Comparison of ENCODE assay signal across 15 cellular contexts in the genomic region with DNA sequence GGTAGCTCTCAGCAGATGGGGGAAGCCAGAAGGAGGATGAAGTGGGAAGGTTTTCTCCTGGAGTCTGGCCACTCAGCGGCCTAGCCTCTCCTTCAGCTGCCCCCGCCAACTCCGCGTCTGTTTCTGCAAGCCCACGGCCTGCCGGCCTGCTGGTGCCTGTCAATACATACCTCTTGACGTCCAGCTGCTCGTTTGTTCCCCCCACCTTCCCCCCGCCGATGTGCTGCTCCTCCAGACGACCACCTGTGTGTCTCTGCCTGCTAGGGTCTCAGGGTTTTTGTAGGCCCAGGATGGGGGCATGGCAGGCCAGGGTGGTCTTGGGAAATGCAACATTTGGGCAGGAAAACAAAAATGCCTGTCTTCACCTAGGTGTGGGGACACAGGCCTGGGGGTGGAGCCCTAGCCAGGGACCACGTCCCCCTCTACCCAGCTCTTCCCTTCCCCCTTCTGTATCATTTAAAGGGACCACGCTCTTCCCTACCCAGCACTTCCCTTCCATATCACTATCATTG.
A peak's percentile ranks its signal among the peaks of the same experiment; 100 is the strongest.
DNase-seq lines count a peak whose midpoint lies in the region; ATAC-seq and TF ChIP-seq lines count a peak whose summit lies in the region.
"Had no signal": no experiment of that assay in that cellular context is flagged by ENCODE, and none has a peak within 500 bp of the region (broad histone marks: within the 10 kb centered on the region; RNA-seq: fewer than 3 reads in every experiment).

No MANE protein-coding gene starts in this region.

- no peaks in the 10 kb centered on the region for H3K36me3 Mint-ChIP-seq in dendritic cell treated with granulocyte-macrophage colony-stimulating factor and Interleukin-4, amounts not matched to agents 40 ng/mL and 50 ng/mL, for 4 days (ENCODE audit: low read depth)
- H3K36me3 Mint-ChIP-seq in activated CD4-positive, alpha-beta T cell treated with anti-CD3 and anti-CD28 coated beads for 36 hours (ENCODE audit: low read depth): no peaks in the 10 kb centered on the region
- H3K36me3 Mint-ChIP-seq: CD8-positive, alpha-beta memory T cell had no signal

- peak overlapping the region; percentile 71 for H3K27ac Mint-ChIP-seq in dendritic cell treated with granulocyte-macrophage colony-stimulating factor and Interleukin-4, amounts not matched to agents 40 ng/mL and 50 ng/mL, for 4 days
- no peak overlapping the region for H3K27ac Mint-ChIP-seq in activated CD4-positive, alpha-beta T cell treated with anti-CD3 and anti-CD28 coated beads for 36 hours
- H3K27ac Mint-ChIP-seq: CD8-positive, alpha-beta memory T cell had no signal

- CTCF ChIA-PET in activated CD4-positive, alpha-beta T cell treated with anti-CD3 and anti-CD28 coated beads for 36 hours (lab: Charles Lee): interaction anchor here (0.7 kb wide), 1 partner anchor 250 kb away, joined by 3 read pairs; no protein-coding TSS in a partner anchor

- no peaks in the 10 kb centered on the region for H3K27me3 ChIP-seq in liver (ENCODE audit: control insufficient read depth in 4 of 4, insufficient read depth in 4 of 4, low read length in 3 of 4)

- H3K9ac ChIP-seq in liver (ENCODE audit: low read depth in 1 of 2, low read length in 2 of 2): peak overlapping the region; percentile 42 to 44

- DNase-seq in NCI-H524 (lab: John Stamatoyannopoulos, UW): peak; percentile 87 to 97
- DNase-seq in NCI-H446 treated with DMSO at 0.1 percent for 48 hours (lab: John Stamatoyannopoulos, UW): no peak
- no peak for DNase-seq in activated CD4-positive, alpha-beta T cell treated with anti-CD3 and anti-CD28 coated beads for 36 hours
- DNase-seq: CD8-positive, alpha-beta memory T cell; DMS53; EL; HFFc6; NCI-H1105 treated with DMSO at 0.1 percent for 48 hours; NCI-H1694; NCI-H510A; RPMI8226 had no signal

- TF ChIP-seq RAD21 in liver (IDR thresholded peaks at IDR 0.05): no peak

- no peaks in the 10 kb centered on the region for H3K27me3 Mint-ChIP-seq in dendritic cell treated with granulocyte-macrophage colony-stimulating factor and Interleukin-4, amounts not matched to agents 40 ng/mL and 50 ng/mL, for 4 days
- H3K27me3 Mint-ChIP-seq in activated CD4-positive, alpha-beta T cell treated with anti-CD3 and anti-CD28 coated beads for 36 hours: peaks cover 7% of the 10 kb centered on the region
- H3K27me3 Mint-ChIP-seq: CD8-positive, alpha-beta memory T cell had no signal

- no peak for ATAC-seq in HG02759 (IDR thresholded peaks at IDR 0.05; ENCODE audit: unreplicated experiment)
- ATAC-seq in activated CD4-positive, alpha-beta T cell treated with anti-CD3 and anti-CD28 coated beads for 36 hours: no peak
- no peak for ATAC-seq in GM18519 (IDR thresholded peaks at IDR 0.05; ENCODE audit: low FRiP score, unreplicated experiment)

- 51% methylated on average over 13 of the region's 13 CpGs for WGBS in liver

- intact Hi-C loops in dendritic cell treated with granulocyte-macrophage colony-stimulating factor and Interleukin-4, amounts not matched to agents 40 ng/mL and 50 ng/mL, for 4 days (cut with micrococcal nuclease): no loop called here
- intact Hi-C loops in activated CD4-positive, alpha-beta T cell treated with anti-CD3 and anti-CD28 coated beads for 36 hours (cut with DNase I, micrococcal nuclease): no loop called here

- no peak for TF ChIP-seq CTCF in liver (IDR thresholded peaks at IDR 0.05; ENCODE audit: low read depth, low read length, missing input control)

- peaks cover 25% of the 10 kb centered on the region for H3K4me1 Mint-ChIP-seq in dendritic cell treated with granulocyte-macrophage colony-stimulating factor and Interleukin-4, amounts not matched to agents 40 ng/mL and 50 ng/mL, for 4 days (ENCODE audit: low read depth)
- no peaks in the 10 kb centered on the region for H3K4me1 Mint-ChIP-seq in activated CD4-positive, alpha-beta T cell treated with anti-CD3 and anti-CD28 coated beads for 36 hours
- H3K4me1 Mint-ChIP-seq: CD8-positive, alpha-beta memory T cell had no signal

- H3K4me3 ChIP-seq in liver (ENCODE audit: low read depth in 1 of 3, low read length in 3 of 3): peak overlapping the region; percentile 35 to 59 (median 55)

- H3K36me3 ChIP-seq in liver (ENCODE audit: control insufficient read depth in 4 of 4, insufficient read depth in 3 of 4, low read depth in 1 of 4, low read length in 3 of 4): no peaks in the 10 kb centered on the region

- peaks cover 4 to 57% (median 31%) of the 10 kb centered on the region in 4 donors for H3K4me1 ChIP-seq in liver (ENCODE audit: control insufficient read depth in 4 of 4, insufficient read depth in 4 of 4, low read length in 3 of 4)

- H3K9me3 Mint-ChIP-seq in dendritic cell treated with granulocyte-macrophage colony-stimulating factor and Interleukin-4, amounts not matched to agents 40 ng/mL and 50 ng/mL, for 4 days: peaks cover 8% of the 10 kb centered on the region
- H3K9me3 Mint-ChIP-seq in activated CD4-positive, alpha-beta T cell treated with anti-CD3 and anti-CD28 coated beads for 36 hours (ENCODE audit: low read depth): no peaks in the 10 kb centered on the region
- H3K9me3 Mint-ChIP-seq: CD8-positive, alpha-beta memory T cell; HFFc6 had no signal

- POLR2A ChIA-PET in activated CD4-positive, alpha-beta T cell treated with anti-CD3 and anti-CD28 coated beads for 36 hours (lab: Charles Lee): no interaction called here

- H3K9me3 ChIP-seq in liver (ENCODE audit: control insufficient read depth in 4 of 4, low read length in 3 of 4): no peaks in the 10 kb centered on the region

- H3K27ac ChIP-seq in liver (ENCODE audit: low read depth in 1 of 2, low read length in 2 of 2): peak overlapping the region; percentile 49 to 53

- H3K4me3 Mint-ChIP-seq in dendritic cell treated with granulocyte-macrophage colony-stimulating factor and Interleukin-4, amounts not matched to agents 40 ng/mL and 50 ng/mL, for 4 days: no peak overlapping the region
- no peak overlapping the region for H3K4me3 Mint-ChIP-seq in activated CD4-positive, alpha-beta T cell treated with anti-CD3 and anti-CD28 coated beads for 36 hours
- H3K4me3 Mint-ChIP-seq: CD8-positive, alpha-beta memory T cell; HFFc6 had no signal

TF ChIP-seq in liver, 16 proteins besides CTCF, POLR2A, EP300 and RAD21:
- TF ChIP-seq SP1 (IDR thresholded peaks at IDR 0.05) (no peak), TAF1 (conservative IDR thresholded peaks at IDR 0.05) (no peak), JUND (IDR thresholded peaks at IDR 0.05) (no peak), RXRA (IDR thresholded peaks at IDR 0.05) (no peak), HNF4G (IDR thresholded peaks at IDR 0.05) (no peak), FOXA2 (IDR thresholded peaks at IDR 0.05) (no peak), HNF4A (conservative IDR thresholded peaks at IDR 0.05) (no peak), NR2F2 (IDR thresholded peaks at IDR 0.05) (no peak), YY1 (IDR thresholded peaks at IDR 0.05) (no peak)
- TF ChIP-seq, protein P1, sequence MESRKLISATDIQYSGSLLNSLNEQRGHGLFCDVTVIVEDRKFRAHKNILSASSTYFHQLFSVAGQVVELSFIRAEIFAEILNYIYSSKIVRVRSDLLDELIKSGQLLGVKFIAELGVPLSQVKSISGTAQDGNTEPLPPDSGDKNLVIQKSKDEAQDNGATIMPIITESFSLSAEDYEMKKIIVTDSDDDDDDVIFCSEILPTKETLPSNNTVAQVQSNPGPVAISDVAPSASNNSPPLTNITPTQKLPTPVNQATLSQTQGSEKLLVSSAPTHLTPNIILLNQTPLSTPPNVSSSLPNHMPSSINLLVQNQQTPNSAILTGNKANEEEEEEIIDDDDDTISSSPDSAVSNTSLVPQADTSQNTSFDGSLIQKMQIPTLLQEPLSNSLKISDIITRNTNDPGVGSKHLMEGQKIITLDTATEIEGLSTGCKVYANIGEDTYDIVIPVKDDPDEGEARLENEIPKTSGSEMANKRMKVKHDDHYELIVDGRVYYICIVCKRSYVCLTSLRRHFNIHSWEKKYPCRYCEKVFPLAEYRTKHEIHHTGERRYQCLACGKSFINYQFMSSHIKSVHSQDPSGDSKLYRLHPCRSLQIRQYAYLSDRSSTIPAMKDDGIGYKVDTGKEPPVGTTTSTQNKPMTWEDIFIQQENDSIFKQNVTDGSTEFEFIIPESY (IDR thresholded peaks at IDR 0.05): no peak
- TF ChIP-seq, protein P2, sequence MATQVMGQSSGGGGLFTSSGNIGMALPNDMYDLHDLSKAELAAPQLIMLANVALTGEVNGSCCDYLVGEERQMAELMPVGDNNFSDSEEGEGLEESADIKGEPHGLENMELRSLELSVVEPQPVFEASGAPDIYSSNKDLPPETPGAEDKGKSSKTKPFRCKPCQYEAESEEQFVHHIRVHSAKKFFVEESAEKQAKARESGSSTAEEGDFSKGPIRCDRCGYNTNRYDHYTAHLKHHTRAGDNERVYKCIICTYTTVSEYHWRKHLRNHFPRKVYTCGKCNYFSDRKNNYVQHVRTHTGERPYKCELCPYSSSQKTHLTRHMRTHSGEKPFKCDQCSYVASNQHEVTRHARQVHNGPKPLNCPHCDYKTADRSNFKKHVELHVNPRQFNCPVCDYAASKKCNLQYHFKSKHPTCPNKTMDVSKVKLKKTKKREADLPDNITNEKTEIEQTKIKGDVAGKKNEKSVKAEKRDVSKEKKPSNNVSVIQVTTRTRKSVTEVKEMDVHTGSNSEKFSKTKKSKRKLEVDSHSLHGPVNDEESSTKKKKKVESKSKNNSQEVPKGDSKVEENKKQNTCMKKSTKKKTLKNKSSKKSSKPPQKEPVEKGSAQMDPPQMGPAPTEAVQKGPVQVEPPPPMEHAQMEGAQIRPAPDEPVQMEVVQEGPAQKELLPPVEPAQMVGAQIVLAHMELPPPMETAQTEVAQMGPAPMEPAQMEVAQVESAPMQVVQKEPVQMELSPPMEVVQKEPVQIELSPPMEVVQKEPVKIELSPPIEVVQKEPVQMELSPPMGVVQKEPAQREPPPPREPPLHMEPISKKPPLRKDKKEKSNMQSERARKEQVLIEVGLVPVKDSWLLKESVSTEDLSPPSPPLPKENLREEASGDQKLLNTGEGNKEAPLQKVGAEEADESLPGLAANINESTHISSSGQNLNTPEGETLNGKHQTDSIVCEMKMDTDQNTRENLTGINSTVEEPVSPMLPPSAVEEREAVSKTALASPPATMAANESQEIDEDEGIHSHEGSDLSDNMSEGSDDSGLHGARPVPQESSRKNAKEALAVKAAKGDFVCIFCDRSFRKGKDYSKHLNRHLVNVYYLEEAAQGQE (IDR thresholded peaks at IDR 0.05): no peak
- TF ChIP-seq, protein P3, sequence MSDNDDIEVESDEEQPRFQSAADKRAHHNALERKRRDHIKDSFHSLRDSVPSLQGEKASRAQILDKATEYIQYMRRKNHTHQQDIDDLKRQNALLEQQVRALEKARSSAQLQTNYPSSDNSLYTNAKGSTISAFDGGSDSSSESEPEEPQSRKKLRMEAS (IDR thresholded peaks at IDR 0.05): no peak

Comparison
In these comparisons a context has a peak if more than half of its experiments do, and no peak if none do; other contexts are left out.
1. DNase-seq: peak in NCI-H524 (2 of 2); none in NCI-H446 treated with DMSO at 0.1 percent for 48 hours (single experiment) and activated CD4-positive, alpha-beta T cell treated with anti-CD3 and anti-CD28 coated beads for 36 hours (single experiment).